Comparison of ENCODE assay signal across 9 cellular contexts in the genomic region with DNA sequence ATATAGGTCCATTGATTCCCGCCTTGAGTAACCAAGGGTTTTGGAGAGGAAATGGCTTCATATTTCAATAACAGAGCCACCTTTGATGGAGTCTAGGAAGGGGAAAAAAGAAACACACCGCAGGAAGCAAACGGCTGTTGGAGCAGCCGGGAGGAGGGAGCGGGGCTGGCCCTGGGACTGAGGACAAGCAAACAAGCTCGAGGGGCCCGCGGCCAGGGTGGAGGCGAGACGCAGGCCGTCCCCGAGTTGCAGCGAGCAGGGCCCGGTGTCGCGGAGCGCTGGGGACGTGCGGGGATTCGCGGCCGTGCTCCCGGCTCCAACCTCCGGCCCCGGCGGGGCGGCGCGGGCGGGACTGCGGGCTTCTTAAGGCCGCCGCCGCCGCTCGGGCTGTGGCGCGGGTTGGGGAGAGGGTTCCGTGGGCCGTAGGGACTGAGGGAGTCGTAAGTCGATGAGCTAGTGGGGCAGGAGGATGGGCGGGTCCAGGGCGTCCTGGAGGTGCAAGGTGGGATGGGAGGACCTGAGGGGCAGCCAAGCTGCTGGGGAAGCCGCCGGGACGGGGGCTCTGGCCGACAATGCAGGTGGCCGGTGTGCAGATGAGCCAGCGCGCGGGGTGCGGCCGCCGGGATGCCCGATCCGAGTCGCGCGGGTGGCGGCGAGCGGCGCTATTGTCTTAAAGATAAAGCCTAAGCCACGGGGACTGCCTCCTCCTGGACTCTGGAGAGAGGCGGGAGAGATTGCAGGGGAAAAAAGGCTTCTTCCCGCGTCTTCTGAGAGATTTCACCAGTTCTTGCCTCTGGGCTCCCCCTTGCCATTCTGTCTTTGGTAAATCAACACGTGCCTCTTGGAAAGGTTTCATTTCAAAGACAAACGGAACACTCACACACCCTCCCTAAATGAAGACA. TPM values are rescaled to one million over a fixed set of nuclear protein-coding genes. Genes with fewer than 3 reads are reported as not detected.
A peak's percentile ranks its signal among the peaks of the same experiment; 100 is the strongest.
DNase-seq lines count a peak whose midpoint lies in the region; ATAC-seq and TF ChIP-seq lines count a peak whose summit lies in the region.
"Had no signal": no experiment of that assay in that cellular context is flagged by ENCODE, and none has a peak within 500 bp of the region (broad histone marks: within the 10 kb centered on the region; RNA-seq: fewer than 3 reads in every experiment).

No MANE protein-coding gene starts in this region.

- intact Hi-C loops in activated T-helper 2 cell treated with anti-CD3 and anti-CD28 coated beads, Interferon-gamma antibody, Interleukin-2, Interleukin-4, amounts not matched to agents 10 μg/mL and 5 μg/mL and 100 μg/mL, durations not matched to agents 14 hours and 24 hours and 36 hours (cut with micrococcal nuclease): no loop called here
- intact Hi-C loops in Right ventricle myocardium superior (cut with DNase I): no loop called here

- no peak overlapping the region for H3K27ac Mint-ChIP-seq in activated T-helper 2 cell treated with anti-CD3 and anti-CD28 coated beads, Interferon-gamma antibody, Interleukin-2, Interleukin-4, amounts not matched to agents 10 μg/mL and 5 μg/mL and 100 μg/mL, durations not matched to agents 14 hours and 24 hours and 36 hours
- H3K27ac Mint-ChIP-seq: natural killer cell treated with Interleukin-12 subunit alpha and Interleukin-12 subunit beta and Interleukin-15 and Interleukin-18, amount 100 ng/mL, for 72 hours had no signal

- POLR2A ChIA-PET in HEK293T (lab: Yijun Ruan, JAX): no interaction called here

- peak; percentile 88 for ATAC-seq in Right ventricle myocardium superior (ENCODE audit: poor library complexity)

- H3K4me2 ChIP-seq in osteoblast (ENCODE audit: insufficient read depth, low read length): peak overlapping the region; percentile 82

- TF ChIP-seq CTCF in osteoblast (IDR thresholded peaks at IDR 0.05; ENCODE audit: extremely low read depth, low read depth, low read length): peak; percentile 60

- H3K9me3 Mint-ChIP-seq in activated T-helper 2 cell treated with anti-CD3 and anti-CD28 coated beads, Interferon-gamma antibody, Interleukin-2, Interleukin-4, amounts not matched to agents 10 μg/mL and 5 μg/mL and 100 μg/mL, durations not matched to agents 14 hours and 24 hours and 36 hours: no peaks in the 10 kb centered on the region
- H3K9me3 Mint-ChIP-seq: natural killer cell treated with Interleukin-12 subunit alpha and Interleukin-12 subunit beta and Interleukin-15 and Interleukin-18, amount 100 ng/mL, for 72 hours had no signal

- H3K27me3 Mint-ChIP-seq in activated T-helper 2 cell treated with anti-CD3 and anti-CD28 coated beads, Interferon-gamma antibody, Interleukin-2, Interleukin-4, amounts not matched to agents 10 μg/mL and 5 μg/mL and 100 μg/mL, durations not matched to agents 14 hours and 24 hours and 36 hours (ENCODE audit: low read depth): peaks cover 50% of the 10 kb centered on the region

- peaks cover 5% of the 10 kb centered on the region for H3K4me1 Mint-ChIP-seq in activated T-helper 2 cell treated with anti-CD3 and anti-CD28 coated beads, Interferon-gamma antibody, Interleukin-2, Interleukin-4, amounts not matched to agents 10 μg/mL and 5 μg/mL and 100 μg/mL, durations not matched to agents 14 hours and 24 hours and 36 hours (ENCODE audit: low read depth)

- no peaks in the 10 kb centered on the region for H4K20me1 ChIP-seq in osteoblast (ENCODE audit: insufficient read depth, low read length)

- peak; percentile 33 for DNase-seq in activated CD4-positive, alpha-beta T cell treated with anti-CD3 and anti-CD28 coated beads for 48 hours
- no peak for DNase-seq in activated CD4-positive, alpha-beta T cell treated with anti-CD3 and anti-CD28 coated beads for 1 hour
- DNase-seq in HEK293T (ENCODE audit: extremely low spot score) (peak; percentile 70), NCI-H2081 treated with DMSO at 0.1 percent for 48 hours (lab: John Stamatoyannopoulos, UW) (peak; percentile 39), Right ventricle myocardium superior (peak; percentile 71), osteoblast (ENCODE audit: insufficient read length, low spot score, missing footprints) (peak; percentile 96)
- no peak for DNase-seq in activated T-helper 2 cell treated with anti-CD3 and anti-CD28 coated beads, Interferon-gamma antibody, Interleukin-2, Interleukin-4, amounts not matched to agents 10 μg/mL and 5 μg/mL and 100 μg/mL, durations not matched to agents 14 hours and 24 hours and 36 hours (ENCODE audit: low spot score)
- no peak for DNase-seq in stimulated activated naive CD4-positive, alpha-beta T cell treated with Interleukin-2 at 50 U/mL for 16 hours (lab: John Stamatoyannopoulos, UW)

- H3K4me1 ChIP-seq in osteoblast (ENCODE audit: insufficient read depth, low read length): peaks cover 22% of the 10 kb centered on the region

- H3K27ac ChIP-seq in osteoblast (ENCODE audit: low read depth, low read length): peak overlapping the region; percentile 34

- no peaks in the 10 kb centered on the region for H3K27me3 ChIP-seq in osteoblast (ENCODE audit: insufficient read depth, low read length)

- peak overlapping the region; percentile 10 for H3K4me3 Mint-ChIP-seq in activated T-helper 2 cell treated with anti-CD3 and anti-CD28 coated beads, Interferon-gamma antibody, Interleukin-2, Interleukin-4, amounts not matched to agents 10 μg/mL and 5 μg/mL and 100 μg/mL, durations not matched to agents 14 hours and 24 hours and 36 hours (ENCODE audit: low read depth)
- H3K4me3 Mint-ChIP-seq: natural killer cell treated with Interleukin-12 subunit alpha and Interleukin-12 subunit beta and Interleukin-15 and Interleukin-18, amount 100 ng/mL, for 72 hours had no signal

- peak overlapping the region; percentile 92 for H2AFZ ChIP-seq in osteoblast (ENCODE audit: low read length)

- peaks cover 8% of the 10 kb centered on the region for H3K79me2 ChIP-seq in osteoblast (ENCODE audit: insufficient read depth, low read length)

- H3K36me3 Mint-ChIP-seq in activated T-helper 2 cell treated with anti-CD3 and anti-CD28 coated beads, Interferon-gamma antibody, Interleukin-2, Interleukin-4, amounts not matched to agents 10 μg/mL and 5 μg/mL and 100 μg/mL, durations not matched to agents 14 hours and 24 hours and 36 hours (ENCODE audit: low read depth): no peaks in the 10 kb centered on the region
- H3K36me3 Mint-ChIP-seq: natural killer cell treated with Interleukin-12 subunit alpha and Interleukin-12 subunit beta and Interleukin-15 and Interleukin-18, amount 100 ng/mL, for 72 hours had no signal

- H3K4me3 ChIP-seq in osteoblast (ENCODE audit: insufficient read depth, low read length): peak overlapping the region; percentile 77

- H3K9me3 ChIP-seq in osteoblast (ENCODE audit: low read depth, low read length): no peaks in the 10 kb centered on the region

- CTCF ChIA-PET in HEK293T (lab: Yijun Ruan, JAX): interaction anchor here (0.6 to 1.4 kb wide), 2 partner anchors 10 to 228 kb away, joined by 3 to 4 read pairs; no protein-coding TSS in a partner anchor

- H3K36me3 ChIP-seq in osteoblast (ENCODE audit: insufficient read depth, low read length): no peaks in the 10 kb centered on the region

TF ChIP-seq in HEK293T, 16 proteins besides CTCF, POLR2A, EP300 and RAD21:
- TF ChIP-seq L3MBTL2 (conservative IDR thresholded peaks at IDR 0.05) (peak; percentile 87), ARNT (IDR thresholded peaks at IDR 0.05) (no peak)

RNA-seq across cellular contexts. Expression of gene HAPLN1, which starts 1.5 kb away (rescaled TPM):
- total RNA-seq in activated T-helper 2 cell treated with anti-CD3 and anti-CD28 coated beads, Interferon-gamma antibody, Interleukin-2, Interleukin-4, amounts not matched to agents 10 μg/mL and 5 μg/mL and 100 μg/mL, durations not matched to agents 14 hours and 24 hours and 36 hours: not detected in 2 replicates
- 0.32 TPM for total RNA-seq in Right ventricle myocardium superior
- 18.8 and 36.5 TPM in 2 replicates for total RNA-seq in osteoblast
- total RNA-seq: natural killer cell treated with Interleukin-12 subunit alpha and Interleukin-12 subunit beta and Interleukin-15 and Interleukin-18, amount 100 ng/mL, for 72 hours had no signal

Comparison
In these comparisons a context has a peak if more than half of its experiments do, and no peak if none do; other contexts are left out.
1. DNase-seq: peak in activated CD4-positive, alpha-beta T cell treated with anti-CD3 and anti-CD28 coated beads for 48 hours (single experiment), HEK293T (single experiment), NCI-H2081 treated with DMSO at 0.1 percent for 48 hours (single experiment), Right ventricle myocardium superior (single experiment) and osteoblast (single experiment); none in activated CD4-positive, alpha-beta T cell treated with anti-CD3 and anti-CD28 coated beads for 1 hour (single experiment), activated T-helper 2 cell treated with anti-CD3 and anti-CD28 coated beads, Interferon-gamma antibody, Interleukin-2, Interleukin-4, amounts not matched to agents 10 μg/mL and 5 μg/mL and 100 μg/mL, durations not matched to agents 14 hours and 24 hours and 36 hours (single experiment) and stimulated activated naive CD4-positive, alpha-beta T cell treated with Interleukin-2 at 50 U/mL for 16 hours (single experiment).
2. RNA of gene HAPLN1, which starts 1.5 kb away (total RNA-seq): 18.8 to 36.5 TPM in osteoblast; 0.32 TPM in Right ventricle myocardium superior (single experiment) and not detected in activated T-helper 2 cell treated with anti-CD3 and anti-CD28 coated beads, Interferon-gamma antibody, Interleukin-2, Interleukin-4, amounts not matched to agents 10 μg/mL and 5 μg/mL and 100 μg/mL, durations not matched to agents 14 hours and 24 hours and 36 hours; every median in the first group is over 10 times any median in the second.